ENCODE assay signal across 8 cellular contexts in genomic region chrX:139203681-139204575, GRCh38.
A peak's percentile ranks its signal among the peaks of the same experiment; 100 is the strongest.
DNase-seq lines count a peak whose midpoint lies in the region; ATAC-seq and TF ChIP-seq lines count a peak whose summit lies in the region.

No MANE protein-coding gene starts in this region.

- DNase-seq in activated CD4-positive, alpha-beta memory T cell treated with anti-CD3 and anti-CD28 coated beads for 36 hours: peak; percentile 8
- DNase-seq in activated CD4-positive, alpha-beta memory T cell treated with anti-CD3 and anti-CD28 coated beads, Interleukin-2, amount 10 ng/mL, durations not matched to agents 7 days and 5 days: no peak
- DNase-seq in astrocyte of the hippocampus (ENCODE audit: low read depth, low spot score) (peak; percentile 61), left lobe of liver (ENCODE audit: low spot score) (peak; percentile 38), testis (peak; percentile 31), HuH-7.5 (ENCODE audit: low spot score) (no peak), mucosa of gallbladder (ENCODE audit: low spot score) (no peak), DMS153 (lab: John Stamatoyannopoulos, UW) (no peak)

- peak; percentile 65 for ATAC-seq in left lobe of liver

- no peaks in the 10 kb centered on the region for H3K36me3 ChIP-seq in testis (ENCODE audit: low read depth, missing control alignments)

- H3K27ac Mint-ChIP-seq in activated CD4-positive, alpha-beta memory T cell treated with anti-CD3 and anti-CD28 coated beads for 36 hours: no peak overlapping the region
- no peak overlapping the region for H3K27ac Mint-ChIP-seq in activated CD4-positive, alpha-beta memory T cell treated with anti-CD3 and anti-CD28 coated beads, Interleukin-2, amount 10 ng/mL, durations not matched to agents 7 days and 5 days

- H3K4me1 Mint-ChIP-seq in activated CD4-positive, alpha-beta memory T cell treated with anti-CD3 and anti-CD28 coated beads for 36 hours (ENCODE audit: low read depth): peaks cover 2% of the 10 kb centered on the region
- H3K4me1 Mint-ChIP-seq in activated CD4-positive, alpha-beta memory T cell treated with anti-CD3 and anti-CD28 coated beads, Interleukin-2, amount 10 ng/mL, durations not matched to agents 7 days and 5 days: peaks cover 3% of the 10 kb centered on the region

- POLR2A ChIA-PET in activated CD4-positive, alpha-beta memory T cell treated with anti-CD3 and anti-CD28 coated beads for 36 hours (lab: Charles Lee): no interaction called here
- POLR2A ChIA-PET in activated CD4-positive, alpha-beta memory T cell treated with anti-CD3 and anti-CD28 coated beads, Interleukin-2, amount 10 ng/mL, durations not matched to agents 7 days and 5 days (lab: Charles Lee): no interaction called here

- no peaks in the 10 kb centered on the region for H3K27me3 ChIP-seq in testis

- H3K36me3 Mint-ChIP-seq in activated CD4-positive, alpha-beta memory T cell treated with anti-CD3 and anti-CD28 coated beads for 36 hours: no peaks in the 10 kb centered on the region
- H3K36me3 Mint-ChIP-seq in activated CD4-positive, alpha-beta memory T cell treated with anti-CD3 and anti-CD28 coated beads, Interleukin-2, amount 10 ng/mL, durations not matched to agents 7 days and 5 days (ENCODE audit: low read depth): no peaks in the 10 kb centered on the region

- H3K4me1 ChIP-seq in testis: no peaks in the 10 kb centered on the region

- H3K9me3 Mint-ChIP-seq in activated CD4-positive, alpha-beta memory T cell treated with anti-CD3 and anti-CD28 coated beads for 36 hours: no peaks in the 10 kb centered on the region
- no peaks in the 10 kb centered on the region for H3K9me3 Mint-ChIP-seq in activated CD4-positive, alpha-beta memory T cell treated with anti-CD3 and anti-CD28 coated beads, Interleukin-2, amount 10 ng/mL, durations not matched to agents 7 days and 5 days

- WGBS in testis, 2 donors: 0 to 1% methylated on average over 15 to 85 of the region's 97 CpGs

- H3K4me3 ChIP-seq in testis: peak overlapping the region; percentile 53 to 65

- CTCF ChIA-PET in activated CD4-positive, alpha-beta memory T cell treated with anti-CD3 and anti-CD28 coated beads for 36 hours (lab: Charles Lee): no interaction called here
- CTCF ChIA-PET in activated CD4-positive, alpha-beta memory T cell treated with anti-CD3 and anti-CD28 coated beads, Interleukin-2, amount 10 ng/mL, durations not matched to agents 7 days and 5 days (lab: Charles Lee): interaction anchor here (0.6 kb wide), 1 partner anchor 291 kb away, joined by 4 read pairs; no protein-coding TSS in a partner anchor

- no peak for TF ChIP-seq CTCF in testis (IDR thresholded peaks at IDR 0.05)

- no peak overlapping the region for H3K4me3 Mint-ChIP-seq in activated CD4-positive, alpha-beta memory T cell treated with anti-CD3 and anti-CD28 coated beads for 36 hours
- H3K4me3 Mint-ChIP-seq in activated CD4-positive, alpha-beta memory T cell treated with anti-CD3 and anti-CD28 coated beads, Interleukin-2, amount 10 ng/mL, durations not matched to agents 7 days and 5 days: no peak overlapping the region

- H3K27me3 Mint-ChIP-seq in activated CD4-positive, alpha-beta memory T cell treated with anti-CD3 and anti-CD28 coated beads for 36 hours: peaks cover 23% of the 10 kb centered on the region
- H3K27me3 Mint-ChIP-seq in activated CD4-positive, alpha-beta memory T cell treated with anti-CD3 and anti-CD28 coated beads, Interleukin-2, amount 10 ng/mL, durations not matched to agents 7 days and 5 days: peaks cover 28% of the 10 kb centered on the region

- no peak for TF ChIP-seq POLR2A in testis (IDR thresholded peaks at IDR 0.05)

- no peaks in the 10 kb centered on the region for H3K9me3 ChIP-seq in testis

- peak overlapping the region; percentile 39 to 80 for H3K27ac ChIP-seq in testis

- intact Hi-C loops in activated CD4-positive, alpha-beta memory T cell treated with anti-CD3 and anti-CD28 coated beads for 36 hours (cut with micrococcal nuclease): no loop called here
- intact Hi-C loops in testis (cut with DNase I; ENCODE audit: low total_unique reads): no loop called here

Comparison
In these comparisons a context has a peak if more than half of its experiments do, and no peak if none do; other contexts are left out.
1. DNase-seq: peak in activated CD4-positive, alpha-beta memory T cell treated with anti-CD3 and anti-CD28 coated beads for 36 hours (single experiment), astrocyte of the hippocampus (single experiment), left lobe of liver (single experiment) and testis (single experiment); none in activated CD4-positive, alpha-beta memory T cell treated with anti-CD3 and anti-CD28 coated beads, Interleukin-2, amount 10 ng/mL, durations not matched to agents 7 days and 5 days (single experiment), HuH-7.5 (single experiment), mucosa of gallbladder (single experiment) and DMS153 (single experiment).